ENCODE assay signal across 1 cellular context in genomic region chr1:43269627-43270375, GRCh38.
TF ChIP-seq lines count a peak whose summit lies in the region.

TMEM125 (plus strand) TSS chr1:43269983; CDS start chr1:43272723, 2,740 bp downstream.

TF ChIP-seq in GM23338, 12 proteins besides CTCF, POLR2A, EP300 and RAD21:
- TF ChIP-seq ZNF462 (CRISPR knock-in tag; IDR thresholded peaks at IDR 0.05) (no peak), ZNF114 (CRISPR knock-in tag; IDR thresholded peaks at IDR 0.05) (no peak)
